Comparison of ENCODE assay signal across 18 cellular contexts in the genomic region with DNA sequence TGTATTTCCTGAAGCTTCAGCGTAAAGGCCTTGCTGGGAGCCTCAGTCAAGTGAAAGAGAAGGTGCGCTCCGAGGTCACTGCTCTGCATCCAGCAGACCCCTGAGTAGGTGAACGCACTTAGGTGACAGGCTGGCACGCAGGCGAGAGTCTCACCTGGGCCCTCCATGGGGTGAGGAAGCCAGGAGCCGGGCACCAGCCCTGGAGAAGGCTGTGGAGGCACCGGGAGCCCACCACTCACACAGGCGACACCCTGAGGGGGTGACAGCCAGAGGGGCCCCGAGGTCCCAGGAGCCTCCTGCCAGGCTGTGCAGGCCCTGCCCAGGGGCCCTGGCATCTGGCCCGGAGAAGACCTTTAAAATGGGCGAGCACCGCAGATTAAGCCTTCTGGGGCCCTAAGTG.
DNase-seq lines count a peak whose midpoint lies in the region; ATAC-seq and TF ChIP-seq lines count a peak whose summit lies in the region.
"Had no signal": no experiment of that assay in that cellular context is flagged by ENCODE, and none has a peak within 500 bp of the region (broad histone marks: within the 10 kb centered on the region; RNA-seq: fewer than 3 reads in every experiment).

No MANE protein-coding gene starts in this region.

- H3K9me3 ChIP-seq in BLaER1 = no peaks in the 10 kb centered on the region
- H3K9me3 ChIP-seq in SK-N-MC (ENCODE audit: low read depth, low read length) = no peaks in the 10 kb centered on the region
- H3K9me3 ChIP-seq in hepatocyte (ENCODE audit: low read depth) = no peaks in the 10 kb centered on the region
- H3K9me3 ChIP-seq: A549, Caco-2 had no signal

- WGBS in hepatocyte (ENCODE audit: low lambda C conversion rate, missing lambda C conversion rate) = 92% methylated on average over 13 of the region's 13 CpGs

- peak overlapping the region; percentile 59; the same call in 1 of the 2 replicates for H3K27ac ChIP-seq in BLaER1
- H3K27ac ChIP-seq in SK-N-MC = no peak overlapping the region
- H3K27ac ChIP-seq in hepatocyte = peak overlapping the region; percentile 34
- H3K27ac ChIP-seq: 22Rv1, A549, C4-2B had no signal

- H3K36me3 ChIP-seq in BLaER1 = peaks cover 7% of the 10 kb centered on the region; the same call in 1 of the 2 replicates
- no peaks in the 10 kb centered on the region for H3K36me3 ChIP-seq in H7 (replicated peaks; ENCODE audit: control insufficient read depth, insufficient read depth, low read length)
- no peaks in the 10 kb centered on the region for H3K36me3 ChIP-seq in SK-N-MC (ENCODE audit: insufficient read depth, low read length)
- no peaks in the 10 kb centered on the region for H3K36me3 ChIP-seq in hepatocyte (replicated peaks; ENCODE audit: insufficient read depth, low read depth)

- H2AFZ ChIP-seq in hepatocyte = no peak overlapping the region

- 0 out of 2 replicates have a peak overlapping the region, but pooled peaks have one; percentile 45 for H3K9ac ChIP-seq in BLaER1
- no peak overlapping the region for H3K9ac ChIP-seq in SK-N-MC (ENCODE audit: insufficient read length)

- H3K79me2 ChIP-seq in hepatocyte = no peaks in the 10 kb centered on the region

- DNase-seq in H7 = peak; percentile 60
- DNase-seq in SK-N-MC (ENCODE audit: low read depth, low spot score) = no peak
- no peak for DNase-seq in hepatocyte (ENCODE audit: low spot score)
- no peak for DNase-seq in HCEC 1CT
- no peak for DNase-seq in NCI-H1694 treated with DMSO at 0.1 percent for 48 hours (lab: John Stamatoyannopoulos, UW)
- DNase-seq in NCI-H1436 (lab: John Stamatoyannopoulos, UW) = no peak
- DNase-seq: AML-193; Caco-2; Calu3; CD4-positive, alpha-beta T cell; CD8-positive, alpha-beta T cell; DMS79 treated with DMSO at 0.1 percent for 48 hours; GF-D8 had no signal

- no peak for ATAC-seq in GM21381 (IDR thresholded peaks at IDR 0.05; ENCODE audit: unreplicated experiment)
- ATAC-seq: A549; CD8-positive, alpha-beta T cell had no signal

- H4K20me1 ChIP-seq in BLaER1 = peaks cover 99% of the 10 kb centered on the region
- H4K20me1 ChIP-seq in hepatocyte (ENCODE audit: insufficient read depth, poor library complexity, severe bottlenecking) = no peaks in the 10 kb centered on the region

- H3K4me3 ChIP-seq in BLaER1 (no peak overlapping the region), H7 (ENCODE audit: insufficient read depth, low read depth, low read length) (no peak overlapping the region), SK-N-MC (peak overlapping the region; percentile 30; the same call in 1 of the 2 replicates), hepatocyte (no peak overlapping the region)
- H3K4me3 ChIP-seq: A549 had no signal

- no peak for TF ChIP-seq CTCF in hepatocyte (IDR thresholded peaks at IDR 0.05; ENCODE audit: poor library complexity)

- peak overlapping the region; percentile 94 for H3K4me2 ChIP-seq in BLaER1
- no peak overlapping the region for H3K4me2 ChIP-seq in hepatocyte
- H3K4me2 ChIP-seq: A549 had no signal

- H3K27me3 ChIP-seq in BLaER1 (no peaks in the 10 kb centered on the region), H7 (ENCODE audit: control insufficient read depth, insufficient read depth, low read length) (no peaks in the 10 kb centered on the region; the same call in 1 of the 2 replicates), hepatocyte (no peaks in the 10 kb centered on the region)

- no peaks in the 10 kb centered on the region for H3K9me2 ChIP-seq in hepatocyte (replicated peaks; ENCODE audit: insufficient read depth)

- H3K4me1 ChIP-seq in BLaER1 (peaks cover 100% of the 10 kb centered on the region), hepatocyte (ENCODE audit: insufficient read depth) (peaks cover 5% of the 10 kb centered on the region)
- H3K4me1 ChIP-seq: A549, Caco-2 had no signal
